1 cellular context compared by ENCODE assay signal in the genomic region with DNA sequence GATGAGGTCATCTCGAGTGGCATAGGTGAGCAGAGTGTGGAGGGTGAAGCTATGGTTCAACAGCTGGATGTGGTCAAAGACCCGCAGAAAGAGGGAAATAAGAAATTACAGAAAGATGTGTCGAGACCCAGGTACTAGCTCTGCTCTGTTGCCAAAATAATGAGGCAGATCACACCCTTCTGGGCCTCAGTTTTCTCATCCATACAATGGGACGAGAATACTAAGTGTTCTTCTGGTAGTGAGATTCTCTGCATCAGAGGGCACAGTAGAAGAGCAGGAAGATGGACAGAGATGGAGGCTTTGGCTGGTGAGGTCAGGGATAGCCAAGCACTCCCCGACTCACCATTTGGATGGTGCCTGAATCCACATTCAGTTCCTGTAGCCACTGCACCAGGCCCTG.
TF ChIP-seq lines count a peak whose summit lies in the region.

No MANE protein-coding gene starts in this region.

TF ChIP-seq in H1, 55 proteins besides CTCF, POLR2A, EP300 and RAD21:
- TF ChIP-seq SP2 (IDR thresholded peaks at IDR 0.05; ENCODE audit: low read length) (no peak), CHD2 (IDR thresholded peaks at IDR 0.05; ENCODE audit: low read length) (no peak), HDAC6 (IDR thresholded peaks at IDR 0.05; ENCODE audit: low read depth, low read length) (no peak), KDM4A (IDR thresholded peaks at IDR 0.05; ENCODE audit: low read depth, low read length, severe bottlenecking) (no peak), CBX8 (IDR thresholded peaks at IDR 0.05; ENCODE audit: borderline replicate concordance, low read depth, low read length) (no peak), CBX5 (IDR thresholded peaks at IDR 0.05; ENCODE audit: low read depth, low read length) (no peak), TEAD4 (IDR thresholded peaks at IDR 0.05; ENCODE audit: low read depth, low read length) (no peak), JUN (IDR thresholded peaks at IDR 0.05; ENCODE audit: low read depth, low read length) (no peak), TAF1 (IDR thresholded peaks at IDR 0.05; ENCODE audit: low read depth, low read length) (no peak), ASH2L (IDR thresholded peaks at IDR 0.05; ENCODE audit: low read length) (no peak)
